19 cellular contexts compared by ENCODE assay signal in genomic region chr9:113796651-113797426, GRCh38.
"Had no signal": no experiment of that assay in that cellular context is flagged by ENCODE, and none has a peak within 500 bp of the region (broad histone marks: within the 10 kb centered on the region; RNA-seq: fewer than 3 reads in every experiment).

No MANE protein-coding gene starts in this region.

- DNase-seq: activated B cell treated with CpG ODN at 0.5 μM for 24 hours; activated CD4-positive, alpha-beta T cell treated with anti-CD3 and anti-CD28 coated beads for 4 hours; activated CD4-positive, alpha-beta T cell treated with anti-CD3 and anti-CD28 coated beads, Interleukin-2, amount 50 U/mL, for 48 hours; activated effector memory CD4-positive, alpha-beta T cell treated with anti-CD3 and anti-CD28 coated beads, Interleukin-2, amount 50 U/mL, for 16 hours; activated naive CD4-positive, alpha-beta T cell treated with anti-CD3 and anti-CD28 coated beads, Interleukin-2, amount 10 ng/mL, durations not matched to agents 7 days and 5 days; activated T-cell treated with anti-CD3 and anti-CD28 coated beads for 4 hours; amygdala; erythroblast; foreskin keratinocyte; left ventricle myocardium superior; mammary epithelial cell; naive thymus-derived CD8-positive, alpha-beta T cell; pancreas; right cardiac atrium; stimulated activated CD4-positive, alpha-beta T cell treated with anti-CD3 and anti-CD28 coated beads, Interleukin-12 subunit alpha, Interleukin-12 subunit beta, amount 100 ng/mL, for 4 hours; substantia nigra; T-helper 9 cell; thyroid gland had no signal

- H3K9me3 ChIP-seq: pancreas, thyroid gland had no signal

- H3K4me1 ChIP-seq: foreskin keratinocyte, pancreas, thyroid gland had no signal

- H3K27me3 ChIP-seq: pancreas, thyroid gland had no signal

- FAIRE-seq: endometrium, pancreas had no signal

- H3K4me3 ChIP-seq: pancreas, thyroid gland had no signal

- ATAC-seq: foreskin keratinocyte; left ventricle myocardium superior; naive thymus-derived CD8-positive, alpha-beta T cell; pancreas; right cardiac atrium had no signal

- H3K27ac ChIP-seq: foreskin keratinocyte, pancreas, thyroid gland had no signal

- H3K36me3 ChIP-seq: pancreas, thyroid gland had no signal
